Comparison of ENCODE assay signal across 8 cellular contexts in genomic region chr6:154732824-154733609, GRCh38. TPM values are rescaled to one million over a fixed set of nuclear protein-coding genes. Genes with fewer than 3 reads are reported as not detected.
DNase-seq lines count a peak whose midpoint lies in the region; ATAC-seq and TF ChIP-seq lines count a peak whose summit lies in the region.

TSS of gene SCAF8 (plus strand) at chr6:154733416. CDS start at chr6:154733901, 485 bp downstream.

- CTCF ChIA-PET in T-cell (lab: Charles Lee): no interaction called here

- POLR2A ChIA-PET in T-cell (lab: Charles Lee): no interaction called here

- H3K36me3 ChIP-seq in heart left ventricle (no peaks in the 10 kb centered on the region), upper lobe of right lung (no peaks in the 10 kb centered on the region)

- H3K27ac ChIP-seq in adipose tissue (ENCODE audit: low read depth, low read length): peak within 1 kb of the TSS; percentile 60
- peak within 1 kb of the TSS; percentile 97 to 100 (median 100) for H3K27ac ChIP-seq in heart left ventricle
- peak within 1 kb of the TSS; percentile 100 for H3K27ac ChIP-seq in upper lobe of right lung

- H3K9me3 ChIP-seq in heart left ventricle (no peaks in the 10 kb centered on the region), upper lobe of right lung (no peaks in the 10 kb centered on the region)

- H3K36me3 Mint-ChIP-seq in HFFc6 (ENCODE audit: low read depth) (peaks cover 7% of the 10 kb centered on the region), T-cell (peaks cover 2% of the 10 kb centered on the region), progenitor cell of endocrine pancreas (ENCODE audit: insufficient read depth) (peaks cover 4% of the 10 kb centered on the region)

- H3K27me3 ChIP-seq in heart left ventricle: no peaks in the 10 kb centered on the region
- H3K27me3 ChIP-seq in upper lobe of right lung: no peaks in the 10 kb centered on the region

- H3K9me3 Mint-ChIP-seq in HFFc6: no peaks in the 10 kb centered on the region
- no peaks in the 10 kb centered on the region for H3K9me3 Mint-ChIP-seq in T-cell
- H3K9me3 Mint-ChIP-seq in progenitor cell of endocrine pancreas (ENCODE audit: low read depth): no peaks in the 10 kb centered on the region

- H3K4me1 Mint-ChIP-seq in HFFc6 (ENCODE audit: low read depth): peaks cover 35% of the 10 kb centered on the region
- peaks cover 36 to 45% (median 42%) of the 10 kb centered on the region in 3 donors for H3K4me1 Mint-ChIP-seq in T-cell
- H3K4me1 Mint-ChIP-seq in progenitor cell of endocrine pancreas (ENCODE audit: low read depth): peaks cover 22% of the 10 kb centered on the region

- H3K4me3 ChIP-seq in heart left ventricle (peak within 1 kb of the TSS; percentile 75 to 100 (median 98)), upper lobe of right lung (peak within 1 kb of the TSS; percentile 99)

- DNase-seq in HFFc6: peak; percentile 52
- peak; percentile 57 for DNase-seq in MV-4-11 (lab: John Stamatoyannopoulos, UW)
- peak; percentile 60 to 90 (median 80) for DNase-seq in T-cell
- DNase-seq in heart left ventricle: peak; percentile 81 to 91 (median 88)
- DNase-seq in progenitor cell of endocrine pancreas (ENCODE audit: low spot score, unreplicated experiment): peak; percentile 89
- peak; percentile 92 for DNase-seq in upper lobe of right lung

- peak; percentile 71 to 78 (median 76) for ATAC-seq in T-cell (replicated peaks in 1 of 4)
- peak; percentile 66 to 91 (median 82) for ATAC-seq in heart left ventricle
- peak; percentile 93 for ATAC-seq in upper lobe of right lung

- intact Hi-C loops in heart left ventricle (cut with DNase I) (loop anchor here in 9 of 10 donors (2.0 to 10.0 kb wide), 10 partner anchors 34 to 222 kb away; partner anchors contain the start of gene CNKSR3 (in 2 of the 9)), upper lobe of right lung (cut with DNase I) (no loop called here)

- H3K4me1 ChIP-seq in heart left ventricle: peaks cover 17 to 49% (median 43%) of the 10 kb centered on the region in 12 donors
- peaks cover 43% of the 10 kb centered on the region for H3K4me1 ChIP-seq in upper lobe of right lung

- H3K27ac Mint-ChIP-seq in HFFc6 (peak within 1 kb of the TSS; percentile 91), T-cell (peak within 1 kb of the TSS; percentile 92 to 93), progenitor cell of endocrine pancreas (peak within 1 kb of the TSS; percentile 97)

- H3K4me3 Mint-ChIP-seq in HFFc6: peak within 1 kb of the TSS; percentile 97
- peak within 1 kb of the TSS; percentile 84 to 85 (median 84) for H3K4me3 Mint-ChIP-seq in T-cell
- peak within 1 kb of the TSS; percentile 87 for H3K4me3 Mint-ChIP-seq in progenitor cell of endocrine pancreas (ENCODE audit: low read depth)

- peak in 1 of 2 donors; percentile 24 for TF ChIP-seq POLR2A in heart left ventricle (IDR thresholded peaks at IDR 0.05)

- 0 to 1% (median 0%) methylated on average over 47 to 76 of the region's 76 CpGs for WGBS in adipose tissue, 3 donors
- 0% methylated on average over 44 to 76 of the region's 76 CpGs for WGBS in heart left ventricle, 4 donors

- TF ChIP-seq CTCF in GM12873 (IDR thresholded peaks at IDR 0.05; ENCODE audit: insufficient read depth, low read depth, low read length, missing control alignments): peak; percentile 78
- peak; percentile 92 for TF ChIP-seq CTCF in HFFc6 (IDR thresholded peaks at IDR 0.05)
- peak; percentile 61 to 98 (median 86) for TF ChIP-seq CTCF in heart left ventricle (IDR thresholded peaks at IDR 0.05)
- peak; percentile 89 for TF ChIP-seq CTCF in progenitor cell of endocrine pancreas (IDR thresholded peaks at IDR 0.05; ENCODE audit: unreplicated experiment)
- peak; percentile 72 for TF ChIP-seq CTCF in upper lobe of right lung (IDR thresholded peaks at IDR 0.05)

- H3K27me3 Mint-ChIP-seq in HFFc6 (ENCODE audit: insufficient read depth) (peaks cover 2% of the 10 kb centered on the region; the same call in 1 of the 2 replicates), T-cell (no peaks in the 10 kb centered on the region), progenitor cell of endocrine pancreas (no peaks in the 10 kb centered on the region)

RNA-seq across cellular contexts. Expression of gene SCAF8, which starts in this region (rescaled TPM):
- total RNA-seq in HFFc6 (2021; fragmentation: NEBNext Ultra II Directional; extraction: Animal tissue kit (Norgen Biotek cat#: 25700)): 10 to 100 TPM; 35.2 to 43.3 (median 38.4) TPM
- total RNA-seq in T-cell (10 to 100 TPM; 53.1 to 61.1 (median 55.2) TPM), heart left ventricle (10 to 100 TPM; 42.9 to 83.5 (median 64.6) TPM), progenitor cell of endocrine pancreas (69.5 and 70.2 TPM in 2 replicates), upper lobe of right lung (38.8 TPM)
- polyA plus RNA-seq in adipose tissue (10 to 100 TPM in 2 of 3 donors, 1 to 10 TPM in 1; 6.3 to 14.1 (median 10.1) TPM), heart left ventricle (10 to 100 TPM; 10.5 to 12.8 TPM)

Comparison
In these comparisons a context has a peak if more than half of its experiments do, and no peak if none do; other contexts are left out.
1. Peak in every context shown above with its lines: DNase-seq, ATAC-seq, H3K4me3 ChIP-seq and H3K27ac ChIP-seq.